8 cellular contexts compared by ENCODE assay signal in genomic region chr9:109119439-109120203, GRCh38. TPM values are rescaled to one million over a fixed set of nuclear protein-coding genes. Genes with fewer than 3 reads are reported as not detected.
DNase-seq lines count a peak whose midpoint lies in the region; ATAC-seq and TF ChIP-seq lines count a peak whose summit lies in the region.

TMEM245 (minus strand) TSS chr9:109119947; CDS start chr9:109119913, 34 bp downstream.

- H3K27me3 ChIP-seq in BE2C, result no peaks in the 10 kb centered on the region

- H3K4me1 ChIP-seq in BE2C, result peaks cover 3% of the 10 kb centered on the region; the same call in 1 of the 2 replicates

- TF ChIP-seq CTCF in BE2C (IDR thresholded peaks at IDR 0.05; ENCODE audit: low read depth, low read length), result no peak
- no peak for TF ChIP-seq CTCF in coronary artery (IDR thresholded peaks at IDR 0.05)

- H3K9me3 ChIP-seq in BE2C, result no peaks in the 10 kb centered on the region

- H3K4me3 ChIP-seq in BE2C (ENCODE audit: low read depth, low read length) (peak within 1 kb of the TSS; percentile 89), coronary artery (peak within 1 kb of the TSS; percentile 99)

- ATAC-seq in HG03460 (IDR thresholded peaks at IDR 0.05; ENCODE audit: unreplicated experiment) (peak; percentile 89), left colon (peak; percentile 93)

- DNase-seq in BE2C, result peak; percentile 97
- peak; percentile 82 for DNase-seq in GM19240 (ENCODE audit: insufficient read length, low spot score)
- peak; percentile 96 to 97 for DNase-seq in NCI-H526 (lab: John Stamatoyannopoulos, UW)
- peak; percentile 96 for DNase-seq in activated CD4-positive, alpha-beta T cell treated with anti-CD3 and anti-CD28 coated beads for 48 hours
- DNase-seq in coronary artery (ENCODE audit: low spot score), result peak; percentile 97
- DNase-seq in left colon, result peak; percentile 95 to 98
- DNase-seq in stimulated activated CD4-positive, alpha-beta T cell treated with anti-CD3 and anti-CD28 coated beads, Interleukin-1b, Interleukin-23, amount 100 ng/mL, for 48 hours, result peak; percentile 95

- intact Hi-C loops in left colon (cut with DNase I, micrococcal nuclease), result no loop called here

- peak within 1 kb of the TSS; percentile 73 to 98 for H3K27ac ChIP-seq in coronary artery

- no peaks in the 10 kb centered on the region for H3K36me3 ChIP-seq in BE2C

RNA-seq across cellular contexts. Expression of gene TMEM245, which starts in this region (rescaled TPM):
- polyA plus RNA-seq in BE2C (2012; ENCODE audit: insufficient read depth, insufficient read length, low read depth), result 11.5 TPM
- total RNA-seq in left colon, result 10 to 100 TPM; 33.7 to 37.0 TPM

Comparison
In these comparisons a context has a peak if more than half of its experiments do, and no peak if none do; other contexts are left out.
1. Peak in every context shown above with its lines: DNase-seq, ATAC-seq, H3K4me3 ChIP-seq and H3K27ac ChIP-seq.